11 cellular contexts compared by ENCODE assay signal in genomic region chr2:8197825-8198224, GRCh38.
"Had no signal": no experiment of that assay in that cellular context is flagged by ENCODE, and none has a peak within 500 bp of the region (broad histone marks: within the 10 kb centered on the region; RNA-seq: fewer than 3 reads in every experiment).

No MANE protein-coding gene starts in this region.

- H3K4me2 ChIP-seq: GM23338 had no signal

- H3K9ac ChIP-seq: GM23248 had no signal

- H3K27ac Mint-ChIP-seq: GM23338, HFFc6 had no signal

- H3K36me3 ChIP-seq: HAP-1 had no signal

- H3K9me3 ChIP-seq: HAP-1 had no signal

- H3K4me1 ChIP-seq: HAP-1 had no signal

- FAIRE-seq: H1, H54 had no signal

- H3K27ac ChIP-seq: GM23248 had no signal

- H3K4me3 Mint-ChIP-seq: GM23338, H9, HFFc6 had no signal

- H3K4me3 ChIP-seq: GM23248, GM23338, HAP-1 had no signal

- ATAC-seq: GM23338, HCT116 had no signal

- DNase-seq: GOT3, H7, H9, HCEC 1CT had no signal

- H2AFZ ChIP-seq: GM23248, GM23338 had no signal

- H3K9me3 Mint-ChIP-seq: GM23338, H9, HFFc6 had no signal
